In genomic region chr14:50018236-50019210, GRCh38 we compare ENCODE assay signal across 11 cellular contexts.
DNase-seq lines count a peak whose midpoint lies in the region; ATAC-seq, FAIRE-seq and TF ChIP-seq lines count a peak whose summit lies in the region.
"Had no signal": no experiment of that assay in that cellular context is flagged by ENCODE, and none has a peak within 500 bp of the region (broad histone marks: within the 10 kb centered on the region; RNA-seq: fewer than 3 reads in every experiment).

No MANE protein-coding gene starts in this region.

- FAIRE-seq in urothelium cell line (lab: Jason Lieb, UNC): peak; percentile 82
- FAIRE-seq: H54 had no signal

- no peaks in the 10 kb centered on the region for H3K27me3 ChIP-seq in Panc1 (ENCODE audit: control insufficient read depth, insufficient read depth, low read length)
- no peaks in the 10 kb centered on the region for H3K27me3 ChIP-seq in lower lobe of right lung (ENCODE audit: low read depth)
- no peaks in the 10 kb centered on the region for H3K27me3 ChIP-seq in naive thymus-derived CD4-positive, alpha-beta T cell (ENCODE audit: control insufficient read depth in 2 of 2, insufficient read depth in 2 of 2, low read length in 2 of 2)

- H3K9me3 Mint-ChIP-seq in naive thymus-derived CD4-positive, alpha-beta T cell: peaks cover 0 to 25% (median 3%) of the 10 kb centered on the region in 11 donors
- H3K9me3 Mint-ChIP-seq: central memory CD8-positive, alpha-beta T cell had no signal

- H3K27ac ChIP-seq in Panc1 (ENCODE audit: low read length) (peak overlapping the region; percentile 72), lower lobe of right lung (no peak overlapping the region)
- no peak overlapping the region for H3K27ac ChIP-seq in naive thymus-derived CD4-positive, alpha-beta T cell (ENCODE audit: low read depth, low read length)

- POLR2A ChIA-PET in Panc1 (lab: Charles Lee): interaction anchor here (1.0 kb wide), 1 partner anchor 39 kb away, joined by 4 read pairs; no protein-coding TSS in a partner anchor
- POLR2A ChIA-PET in naive thymus-derived CD4-positive, alpha-beta T cell (lab: Charles Lee): interaction anchor here (0.6 to 1.6 kb wide), 5 partner anchors 11 to 392 kb away, joined by 3 to 8 read pairs (median 4); no protein-coding TSS in a partner anchor

- H3K4me1 ChIP-seq in Panc1 (ENCODE audit: control insufficient read depth, insufficient read depth, low read length) (peaks cover 21% of the 10 kb centered on the region), lower lobe of right lung (peaks cover 11% of the 10 kb centered on the region)
- H3K4me1 ChIP-seq in naive thymus-derived CD4-positive, alpha-beta T cell (ENCODE audit: control insufficient read depth in 2 of 2, insufficient read depth in 2 of 2, low read length in 2 of 2): peaks cover 4 to 5% of the 10 kb centered on the region in 2 donors

- in situ Hi-C loops in Panc1 (cut with HindIII; ENCODE audit: low pct_unique_long_range_greater_than_20kb, low sequenced_read_pairs): no loop called here

- TF ChIP-seq CTCF in Panc1 (IDR thresholded peaks at IDR 0.05) (no peak), epithelial cell of esophagus (IDR thresholded peaks at IDR 0.05; ENCODE audit: insufficient read depth, low read depth, low read length, missing control alignments) (no peak), lower lobe of right lung (IDR thresholded peaks at IDR 0.05) (no peak)

- H3K27me3 Mint-ChIP-seq in naive thymus-derived CD4-positive, alpha-beta T cell: no peaks in the 10 kb centered on the region
- H3K27me3 Mint-ChIP-seq: activated T-cell treated with anti-CD3 and anti-CD28 coated beads, Interleukin-2, amount 50 U/mL, for 24 hours; central memory CD8-positive, alpha-beta T cell had no signal

- H3K36me3 Mint-ChIP-seq in naive thymus-derived CD4-positive, alpha-beta T cell: peaks cover 18 to 46% (median 33%) of the 10 kb centered on the region in 5 donors

- H3K4me3 Mint-ChIP-seq in naive thymus-derived CD4-positive, alpha-beta T cell: no peak overlapping the region
- H3K4me3 Mint-ChIP-seq: activated T-cell treated with anti-CD3 and anti-CD28 coated beads, Interleukin-2, amount 50 U/mL, for 24 hours; central memory CD8-positive, alpha-beta T cell had no signal

- H3K4me3 ChIP-seq in Panc1 (ENCODE audit: low read depth in 2 of 2, low read length in 2 of 2) (no peak overlapping the region), epithelial cell of esophagus (ENCODE audit: low read length) (no peak overlapping the region), lower lobe of right lung (no peak overlapping the region)
- H3K4me3 ChIP-seq in naive thymus-derived CD4-positive, alpha-beta T cell (ENCODE audit: low read length): no peak overlapping the region

- ATAC-seq in Panc1: peak; percentile 37; the same call in 1 of the 2 replicates
- ATAC-seq in lower lobe of right lung: peak; percentile 65 to 74
- ATAC-seq in HG03378 (IDR thresholded peaks at IDR 0.05; ENCODE audit: unreplicated experiment): no peak
- ATAC-seq in naive thymus-derived CD4-positive, alpha-beta T cell: no peak

- intact Hi-C loops in Panc1 (cut with micrococcal nuclease; ENCODE audit: unreplicated experiment) (no loop called here), lower lobe of right lung (cut with DNase I) (no loop called here)
- intact Hi-C loops in naive thymus-derived CD4-positive, alpha-beta T cell (cut with micrococcal nuclease): no loop called here

- peaks cover 18 to 56% (median 42%) of the 10 kb centered on the region in 7 donors for H3K4me1 Mint-ChIP-seq in naive thymus-derived CD4-positive, alpha-beta T cell

- DNase-seq in Panc1 (ENCODE audit: low read depth, low spot score): no peak
- DNase-seq in epithelial cell of esophagus (ENCODE audit: low read depth): peak; percentile 40
- no peak for DNase-seq in lower lobe of right lung
- DNase-seq in urothelium cell line (ENCODE audit: low spot score): peak; percentile 73
- DNase-seq in stimulated activated CD4-positive, alpha-beta T cell treated with anti-CD3 and anti-CD28 coated beads, Interleukin-2, amount 100 ng/mL, for 24 hours: no peak
- no peak for DNase-seq in naive thymus-derived CD4-positive, alpha-beta T cell
- DNase-seq: activated T-cell treated with anti-CD3 and anti-CD28 coated beads, Interleukin-2, amount 50 U/mL, for 24 hours; DMS79 treated with DMSO at 0.1 percent for 48 hours had no signal

- H3K27ac Mint-ChIP-seq in naive thymus-derived CD4-positive, alpha-beta T cell: no peak overlapping the region

- H3K36me3 ChIP-seq in Panc1 (ENCODE audit: control insufficient read depth, insufficient read depth, low read length) (no peaks in the 10 kb centered on the region), lower lobe of right lung (no peaks in the 10 kb centered on the region)
- H3K36me3 ChIP-seq in naive thymus-derived CD4-positive, alpha-beta T cell (ENCODE audit: control insufficient read depth in 2 of 3, insufficient read depth in 3 of 3, low read length in 3 of 3): peaks cover 0 to 6% (median 0%) of the 10 kb centered on the region in 3 experiments

- H3K9me3 ChIP-seq in Panc1 (ENCODE audit: control insufficient read depth, insufficient read depth, low read depth, low read length) (peaks cover 23% of the 10 kb centered on the region), lower lobe of right lung (peaks cover 9% of the 10 kb centered on the region)
- peaks cover 0 to 9% (median 0%) of the 10 kb centered on the region in 3 experiments for H3K9me3 ChIP-seq in naive thymus-derived CD4-positive, alpha-beta T cell (ENCODE audit: control insufficient read depth in 2 of 3, low read length in 3 of 3)

- CTCF ChIA-PET in Panc1 (lab: Charles Lee): no interaction called here
- CTCF ChIA-PET in naive thymus-derived CD4-positive, alpha-beta T cell (lab: Charles Lee): no interaction called here

- BruUV-seq in Panc1 (replicated peaks; lab: Mats Ljungman, UMichigan): no TSS peak

Comparison
In these comparisons a context has a peak if more than half of its experiments do, and no peak if none do; other contexts are left out.
1. ATAC-seq: peak in Panc1 (single experiment) and lower lobe of right lung (2 of 2); none in HG03378 (single experiment) and naive thymus-derived CD4-positive, alpha-beta T cell (single experiment).
2. DNase-seq: peak in epithelial cell of esophagus (single experiment) and urothelium cell line (single experiment); none in Panc1 (single experiment), lower lobe of right lung (single experiment), stimulated activated CD4-positive, alpha-beta T cell treated with anti-CD3 and anti-CD28 coated beads, Interleukin-2, amount 100 ng/mL, for 24 hours (0 of 2) and naive thymus-derived CD4-positive, alpha-beta T cell (0 of 9).